Comparison of ENCODE assay signal across 1 cellular context in the genomic region with DNA sequence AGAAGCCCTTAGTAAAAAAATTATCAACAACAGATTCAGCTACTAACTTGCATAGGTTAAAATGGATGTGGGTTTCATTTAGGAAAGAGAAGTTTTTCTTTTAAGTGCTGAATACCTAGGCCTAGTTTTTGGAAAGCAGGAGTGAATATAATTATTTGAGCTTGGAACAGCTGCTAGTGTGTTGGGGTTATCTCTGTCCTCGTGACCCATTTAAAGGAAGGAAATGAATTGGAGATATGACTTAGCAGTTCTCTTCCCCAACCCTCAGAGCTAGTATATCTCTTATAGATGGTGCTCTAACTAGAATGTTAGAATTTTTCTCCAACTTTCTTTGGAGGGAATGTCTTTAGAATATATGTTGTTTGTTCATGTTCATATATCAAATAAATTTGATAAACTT.
TF ChIP-seq lines count a peak whose summit lies in the region.

No MANE protein-coding gene starts in this region.

TF ChIP-seq in GM12878, 131 proteins besides CTCF, POLR2A, EP300 and RAD21:
- TF ChIP-seq RUNX3 (IDR thresholded peaks at IDR 0.05; ENCODE audit: low read length) (no peak), ATF2 (IDR thresholded peaks at IDR 0.05; ENCODE audit: low read length) (0 out of 2 replicates have a peak, but pooled peaks have one; percentile 9)
TF ChIP-seq in GM12878: peak in this region for 1.
